Comparison of ENCODE assay signal across 9 cellular contexts in genomic region chr19:39557791-39558622, GRCh38. TPM values are rescaled to one million over a fixed set of nuclear protein-coding genes. Genes with fewer than 3 reads are reported as not detected.
A peak's percentile ranks its signal among the peaks of the same experiment; 100 is the strongest.
DNase-seq lines count a peak whose midpoint lies in the region; ATAC-seq and TF ChIP-seq lines count a peak whose summit lies in the region.
"Had no signal": no experiment of that assay in that cellular context is flagged by ENCODE, and none has a peak within 500 bp of the region (broad histone marks: within the 10 kb centered on the region; RNA-seq: fewer than 3 reads in every experiment).

No MANE protein-coding gene starts in this region.

- TF ChIP-seq CTCF in Calu3 (IDR thresholded peaks at IDR 0.05; ENCODE audit: unreplicated experiment): no peak

- H3K4me1 Mint-ChIP-seq in Calu3 (ENCODE audit: low read depth, unreplicated experiment): peaks cover 22% of the 10 kb centered on the region

- no TSS peak for BruUV-seq in Calu3 (replicated peaks; lab: Mats Ljungman, UMichigan)

- peak overlapping the region; percentile 49 for H3K4me3 Mint-ChIP-seq in Calu3 (ENCODE audit: low read depth, unreplicated experiment)

- no peaks in the 10 kb centered on the region for H3K36me3 Mint-ChIP-seq in Calu3 (ENCODE audit: insufficient read depth, unreplicated experiment)

- DNase-seq in Calu3 (peak; percentile 46), RPMI7951 (ENCODE audit: low read depth) (peak; percentile 70), iris pigment epithelial cell (ENCODE audit: low read depth) (peak; percentile 66), SKM-1 treated with dmso at 0.1 percent for 144 hours (lab: John Stamatoyannopoulos, UW; ENCODE audit: unreplicated experiment) (no peak), amniotic stem cell (lab: John Stamatoyannopoulos, UW) (no peak)

- peaks cover 15% of the 10 kb centered on the region for H3K27me3 Mint-ChIP-seq in Calu3 (ENCODE audit: unreplicated experiment)

- ATAC-seq in GM21723 (IDR thresholded peaks at IDR 0.05; ENCODE audit: unreplicated experiment) (peak; percentile 69), GM18909 (IDR thresholded peaks at IDR 0.05; ENCODE audit: poor library complexity, unreplicated experiment) (no peak), GM19452 (IDR thresholded peaks at IDR 0.05; ENCODE audit: unreplicated experiment) (no peak)

- intact Hi-C loops in Calu3 (cut with micrococcal nuclease; ENCODE audit: unreplicated experiment): loop anchor here (2.0 to 10.0 kb wide), 2 partner anchors 69 to 207 kb away; no protein-coding TSS in a partner anchor

- H3K9me3 Mint-ChIP-seq in Calu3 (ENCODE audit: low read depth, unreplicated experiment): no peaks in the 10 kb centered on the region

- H3K27ac Mint-ChIP-seq in Calu3 (ENCODE audit: unreplicated experiment): peak overlapping the region; percentile 28

- CTCF ChIA-PET in Calu3 (lab: Charles Lee): interaction anchor here (0.6 to 1.0 kb wide), 2 partner anchors 114 to 236 kb away, joined by 3 to 4 read pairs; no protein-coding TSS in a partner anchor

RNA-seq across cellular contexts. Expression of gene EID2, which starts 18.0 kb away (rescaled TPM):
- 14.6 and 17.5 TPM in 2 replicates for total RNA-seq in Calu3 (2022)
- 17.1 and 19.0 TPM in 2 replicates for total RNA-seq in RPMI7951 (2014; rRNA removed; shearing (Covaris generic))

RNA-seq across cellular contexts. Expression of gene EID2B, which starts 25.4 kb away (rescaled TPM):
- 2.4 and 3.3 TPM in 2 replicates for total RNA-seq in Calu3 (2022)
- total RNA-seq in RPMI7951 (2014; rRNA removed; shearing (Covaris generic)): 5.3 and 8.8 TPM in 2 replicates

RNA-seq across cellular contexts. Expression of gene SELENOV, which starts 43.1 kb away (rescaled TPM):
- not detected in 2 replicates for total RNA-seq in Calu3 (2022)
- not detected in 2 replicates for total RNA-seq in RPMI7951 (2014; rRNA removed; shearing (Covaris generic))
- total RNA-seq: temporal lobe had no signal

RNA-seq across cellular contexts. Expression of gene LGALS13, which starts 44.3 kb away (rescaled TPM):
- total RNA-seq in Calu3 (2022): not detected in 2 replicates
- total RNA-seq in RPMI7951 (2014; rRNA removed; shearing (Covaris generic)): not detected in 2 replicates
- total RNA-seq: temporal lobe had no signal

RNA-seq across cellular contexts. Expression of gene DLL3, which starts 59.3 kb away (rescaled TPM):
- 0.19 and 0.42 TPM in 2 replicates for total RNA-seq in Calu3 (2022)
- total RNA-seq in RPMI7951 (2014; rRNA removed; shearing (Covaris generic)): 0.72 and 1.5 TPM in 2 replicates

Comparison
In these comparisons a context has a peak if more than half of its experiments do, and no peak if none do; other contexts are left out.
1. DNase-seq: peak in Calu3 (single experiment), RPMI7951 (single experiment) and iris pigment epithelial cell (single experiment); none in SKM-1 treated with dmso at 0.1 percent for 144 hours (single experiment) and amniotic stem cell (single experiment).